ENCODE assay signal across 18 cellular contexts in the genomic region with DNA sequence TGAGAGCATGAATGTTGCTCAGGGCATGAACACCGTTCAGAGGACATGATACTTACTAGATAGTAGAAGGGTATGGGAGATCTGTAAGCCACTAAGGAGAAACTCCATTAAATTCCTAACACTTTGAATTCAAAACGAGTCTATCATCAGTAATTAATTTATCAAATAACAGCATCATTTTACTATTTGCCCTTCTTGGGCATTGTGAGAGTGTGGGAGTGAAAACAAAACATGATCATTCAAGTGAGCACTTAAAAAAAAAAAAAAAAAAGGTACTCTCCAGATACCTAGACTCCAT. TPM values are rescaled to one million over a fixed set of nuclear protein-coding genes. Genes with fewer than 3 reads are reported as not detected.
A peak's percentile ranks its signal among the peaks of the same experiment; 100 is the strongest.
DNase-seq lines count a peak whose midpoint lies in the region; ATAC-seq, FAIRE-seq and TF ChIP-seq lines count a peak whose summit lies in the region.
"Had no signal": no experiment of that assay in that cellular context is flagged by ENCODE, and none has a peak within 500 bp of the region (broad histone marks: within the 10 kb centered on the region; RNA-seq: fewer than 3 reads in every experiment).

No MANE protein-coding gene starts in this region.

- H3K27ac Mint-ChIP-seq in activated T-helper 1 cell treated with anti-CD3 and anti-CD28 coated beads, Interleukin-12 subunit alpha, Interleukin-12 subunit beta, Interleukin-2, Interleukin-4 antibody, amounts not matched to agents 30 ng/mL and 10 ng/mL and 1 ng/mL, durations not matched to agents 14 hours and 24 hours and 36 hours, result no peak overlapping the region
- H3K27ac Mint-ChIP-seq in activated CD4-positive, alpha-beta T cell treated with anti-CD3 and anti-CD28 coated beads, Interleukin-2, amount 10 ng/mL, durations not matched to agents 7 days and 5 days, result no peak overlapping the region
- H3K27ac Mint-ChIP-seq: memory B cell had no signal

- H3F3A ChIP-seq in MM.1S (ENCODE audit: insufficient read depth, low read length), result no peaks in the 10 kb centered on the region

- DNase-seq in A549 (ENCODE audit: low read depth in 1 of 2, low spot score in 1 of 2) (no peak), MM.1S (no peak), hepatocyte (ENCODE audit: low spot score) (no peak), esophagus muscularis mucosa (ENCODE audit: extremely low spot score) (no peak)
- no peak for DNase-seq in activated T-helper 1 cell treated with anti-CD3 and anti-CD28 coated beads, Interleukin-12 subunit alpha, Interleukin-12 subunit beta, Interleukin-2, Interleukin-4 antibody, amounts not matched to agents 30 ng/mL and 10 ng/mL and 1 ng/mL, durations not matched to agents 14 hours and 24 hours and 36 hours (ENCODE audit: low spot score)
- no peak for DNase-seq in activated CD4-positive, alpha-beta T cell treated with anti-CD3 and anti-CD28 coated beads, Interleukin-2, amount 10 ng/mL, durations not matched to agents 7 days and 5 days
- DNase-seq: activated CD4-positive, CD25-positive, alpha-beta regulatory T cell; activated gamma-delta T cell; cortex of kidney; NCI-H1105; right cardiac atrium had no signal

- peak in 1 of 2 experiments; percentile 27; a peak in 1 of 5 replicates for TF ChIP-seq RAD21 in A549 (conservative IDR thresholded peaks at IDR 0.05 in 1 of 2, IDR thresholded peaks at IDR 0.05 in 1 of 2)

- H2AFZ ChIP-seq in MM.1S (ENCODE audit: low read length) (peak overlapping the region; percentile 38), hepatocyte (no peak overlapping the region)

- no peaks in the 10 kb centered on the region for H3K4me1 ChIP-seq in A549
- no peaks in the 10 kb centered on the region for H3K4me1 ChIP-seq in MM.1S (ENCODE audit: low read length)
- no peaks in the 10 kb centered on the region for H3K4me1 ChIP-seq in hepatocyte (ENCODE audit: insufficient read depth)
- H3K4me1 ChIP-seq in esophagus muscularis mucosa, result no peaks in the 10 kb centered on the region
- H3K4me1 ChIP-seq: vagina had no signal

- CTCF ChIA-PET in A549 (lab: Yijun Ruan, JAX), result interaction anchor here (0.6 to 4.7 kb wide), 16 partner anchors 11 to 1264 kb away, joined by 3 to 29 read pairs (median 3); no protein-coding TSS in a partner anchor
- CTCF ChIA-PET in activated CD4-positive, alpha-beta T cell treated with anti-CD3 and anti-CD28 coated beads, Interleukin-2, amount 10 ng/mL, durations not matched to agents 7 days and 5 days (lab: Charles Lee), result no interaction called here

- intact Hi-C loops in activated T-helper 1 cell treated with anti-CD3 and anti-CD28 coated beads, Interleukin-12 subunit alpha, Interleukin-12 subunit beta, Interleukin-2, Interleukin-4 antibody, amounts not matched to agents 30 ng/mL and 10 ng/mL and 1 ng/mL, durations not matched to agents 14 hours and 24 hours and 36 hours (cut with micrococcal nuclease), result loop anchor here (5.0 kb wide), 1 partner anchor 121 kb away; no protein-coding TSS in a partner anchor
- intact Hi-C loops in esophagus muscularis mucosa (cut with DNase I), result loop anchor here (5.0 to 10.0 kb wide), 2 partner anchors 121 to 284 kb away; no protein-coding TSS in a partner anchor

- POLR2A ChIA-PET in A549 (lab: Yijun Ruan, JAX), result no interaction called here
- POLR2A ChIA-PET in activated CD4-positive, alpha-beta T cell treated with anti-CD3 and anti-CD28 coated beads, Interleukin-2, amount 10 ng/mL, durations not matched to agents 7 days and 5 days (lab: Charles Lee), result no interaction called here

- FAIRE-seq in A549 (lab: Jason Lieb, UNC), result no peak

- H3K36me3 Mint-ChIP-seq in activated T-helper 1 cell treated with anti-CD3 and anti-CD28 coated beads, Interleukin-12 subunit alpha, Interleukin-12 subunit beta, Interleukin-2, Interleukin-4 antibody, amounts not matched to agents 30 ng/mL and 10 ng/mL and 1 ng/mL, durations not matched to agents 14 hours and 24 hours and 36 hours (ENCODE audit: low read depth), result no peaks in the 10 kb centered on the region
- H3K36me3 Mint-ChIP-seq in activated CD4-positive, alpha-beta T cell treated with anti-CD3 and anti-CD28 coated beads, Interleukin-2, amount 10 ng/mL, durations not matched to agents 7 days and 5 days (ENCODE audit: low read depth), result no peaks in the 10 kb centered on the region
- H3K36me3 Mint-ChIP-seq: memory B cell had no signal

- TF ChIP-seq POLR2A in A549 (IDR thresholded peaks at IDR 0.05; ENCODE audit: low read length) (no peak), esophagus muscularis mucosa (IDR thresholded peaks at IDR 0.05; ENCODE audit: low read depth) (no peak)

- H3K4me2 ChIP-seq in A549, result 0 out of 3 replicates have a peak overlapping the region, but pooled peaks have one; percentile 29
- no peak overlapping the region for H3K4me2 ChIP-seq in MM.1S (ENCODE audit: low read depth, low read length)
- peak overlapping the region; percentile 44 for H3K4me2 ChIP-seq in hepatocyte

- no peak overlapping the region for H3K4me3 ChIP-seq in A549
- H3K4me3 ChIP-seq in MM.1S (ENCODE audit: low read length), result no peak overlapping the region
- H3K4me3 ChIP-seq in hepatocyte, result no peak overlapping the region
- no peak overlapping the region for H3K4me3 ChIP-seq in esophagus muscularis mucosa
- H3K4me3 ChIP-seq: GM12878, vagina had no signal

- H3K27me3 Mint-ChIP-seq in activated T-helper 1 cell treated with anti-CD3 and anti-CD28 coated beads, Interleukin-12 subunit alpha, Interleukin-12 subunit beta, Interleukin-2, Interleukin-4 antibody, amounts not matched to agents 30 ng/mL and 10 ng/mL and 1 ng/mL, durations not matched to agents 14 hours and 24 hours and 36 hours (ENCODE audit: insufficient read depth), result peaks cover 13% of the 10 kb centered on the region
- peaks cover 27% of the 10 kb centered on the region for H3K27me3 Mint-ChIP-seq in activated CD4-positive, alpha-beta T cell treated with anti-CD3 and anti-CD28 coated beads, Interleukin-2, amount 10 ng/mL, durations not matched to agents 7 days and 5 days

- H3K9me3 ChIP-seq in A549, result no peaks in the 10 kb centered on the region
- no peaks in the 10 kb centered on the region for H3K9me3 ChIP-seq in MM.1S (replicated peaks; ENCODE audit: insufficient read depth, low read length)
- H3K9me3 ChIP-seq in hepatocyte (ENCODE audit: low read depth), result no peaks in the 10 kb centered on the region
- no peaks in the 10 kb centered on the region for H3K9me3 ChIP-seq in esophagus muscularis mucosa
- H3K9me3 ChIP-seq: vagina had no signal

- 0% methylated on average over 2 of the region's 2 CpGs for WGBS in A549 (ENCODE audit: missing lambda C conversion rate)
- 48% methylated on average over 2 of the region's 2 CpGs for WGBS in hepatocyte (ENCODE audit: low lambda C conversion rate, missing lambda C conversion rate)
- 30% methylated on average over 2 of the region's 2 CpGs for WGBS in esophagus muscularis mucosa

- peak; percentile 15; the same call in 2 of the 3 replicates for TF ChIP-seq CTCF in A549 (IDR thresholded peaks at IDR 0.05)
- no peak for TF ChIP-seq CTCF in MM.1S (IDR thresholded peaks at IDR 0.05; ENCODE audit: low read length)
- no peak for TF ChIP-seq CTCF in hepatocyte (IDR thresholded peaks at IDR 0.05; ENCODE audit: poor library complexity)
- no peak for TF ChIP-seq CTCF in esophagus muscularis mucosa (IDR thresholded peaks at IDR 0.05)

- TF ChIP-seq EP300 in A549 (IDR thresholded peaks at IDR 0.05) (no peak), esophagus muscularis mucosa (IDR thresholded peaks at IDR 0.05) (no peak)

- H3K36me3 ChIP-seq in MM.1S (replicated peaks; ENCODE audit: insufficient read depth, low read length), result no peaks in the 10 kb centered on the region
- H3K36me3 ChIP-seq in hepatocyte (replicated peaks; ENCODE audit: insufficient read depth, low read depth), result no peaks in the 10 kb centered on the region
- H3K36me3 ChIP-seq in esophagus muscularis mucosa, result no peaks in the 10 kb centered on the region
- H3K36me3 ChIP-seq: vagina had no signal

- H3K4me3 Mint-ChIP-seq in activated T-helper 1 cell treated with anti-CD3 and anti-CD28 coated beads, Interleukin-12 subunit alpha, Interleukin-12 subunit beta, Interleukin-2, Interleukin-4 antibody, amounts not matched to agents 30 ng/mL and 10 ng/mL and 1 ng/mL, durations not matched to agents 14 hours and 24 hours and 36 hours, result no peak overlapping the region
- no peak overlapping the region for H3K4me3 Mint-ChIP-seq in activated CD4-positive, alpha-beta T cell treated with anti-CD3 and anti-CD28 coated beads, Interleukin-2, amount 10 ng/mL, durations not matched to agents 7 days and 5 days
- H3K4me3 Mint-ChIP-seq: memory B cell had no signal

- ATAC-seq in A549 (peak in 1 of 2 experiments; percentile 21; a peak in 4 of 6 replicates), GM18907 (IDR thresholded peaks at IDR 0.05; ENCODE audit: unreplicated experiment) (peak; percentile 7), GM19035 (IDR thresholded peaks at IDR 0.05; ENCODE audit: unreplicated experiment) (no peak)

- no peaks in the 10 kb centered on the region for H3K4me1 Mint-ChIP-seq in activated T-helper 1 cell treated with anti-CD3 and anti-CD28 coated beads, Interleukin-12 subunit alpha, Interleukin-12 subunit beta, Interleukin-2, Interleukin-4 antibody, amounts not matched to agents 30 ng/mL and 10 ng/mL and 1 ng/mL, durations not matched to agents 14 hours and 24 hours and 36 hours (ENCODE audit: low read depth)
- no peaks in the 10 kb centered on the region for H3K4me1 Mint-ChIP-seq in activated CD4-positive, alpha-beta T cell treated with anti-CD3 and anti-CD28 coated beads, Interleukin-2, amount 10 ng/mL, durations not matched to agents 7 days and 5 days

- H3K9ac ChIP-seq in MM.1S (ENCODE audit: low read length), result no peak overlapping the region

- H3K27me3 ChIP-seq in MM.1S (replicated peaks; ENCODE audit: insufficient read depth, low read length) (no peaks in the 10 kb centered on the region), hepatocyte (no peaks in the 10 kb centered on the region), esophagus muscularis mucosa (no peaks in the 10 kb centered on the region)
- H3K27me3 ChIP-seq: vagina had no signal

- no peaks in the 10 kb centered on the region for H3K9me3 Mint-ChIP-seq in activated T-helper 1 cell treated with anti-CD3 and anti-CD28 coated beads, Interleukin-12 subunit alpha, Interleukin-12 subunit beta, Interleukin-2, Interleukin-4 antibody, amounts not matched to agents 30 ng/mL and 10 ng/mL and 1 ng/mL, durations not matched to agents 14 hours and 24 hours and 36 hours
- no peaks in the 10 kb centered on the region for H3K9me3 Mint-ChIP-seq in activated CD4-positive, alpha-beta T cell treated with anti-CD3 and anti-CD28 coated beads, Interleukin-2, amount 10 ng/mL, durations not matched to agents 7 days and 5 days
- H3K9me3 Mint-ChIP-seq: memory B cell had no signal

- H3K79me2 ChIP-seq in MM.1S (ENCODE audit: low read length), result no peaks in the 10 kb centered on the region
- no peaks in the 10 kb centered on the region for H3K79me2 ChIP-seq in hepatocyte

- no peak overlapping the region for H3K27ac ChIP-seq in A549
- no peak overlapping the region for H3K27ac ChIP-seq in MM.1S (ENCODE audit: low read length)
- no peak overlapping the region for H3K27ac ChIP-seq in hepatocyte
- H3K27ac ChIP-seq in esophagus muscularis mucosa (replicated peaks in 1 of 4), result no peak overlapping the region
- H3K27ac ChIP-seq: HL-60, vagina had no signal

- H3K9me2 ChIP-seq in MM.1S (replicated peaks; ENCODE audit: insufficient read depth, low read length) (no peaks in the 10 kb centered on the region), hepatocyte (replicated peaks; ENCODE audit: insufficient read depth) (no peaks in the 10 kb centered on the region)

- H4K20me1 ChIP-seq in MM.1S (ENCODE audit: insufficient read depth, low read length) (no peaks in the 10 kb centered on the region), hepatocyte (ENCODE audit: insufficient read depth, poor library complexity, severe bottlenecking) (no peaks in the 10 kb centered on the region)

RNA-seq across cellular contexts. Expression of a gene that starts 20.5 kb away (rescaled TPM):
- polyA plus RNA-seq in A549 (2011; rRNA removed) (not detected in 2 replicates), A549 (2017; fragmentation: RNase III; extraction: RNeasy Plus Mini Kit Qiagen cat#74134 plus additional on column Dnase treatment) (not detected in 3 replicates), hepatocyte (0.04 TPM in 1 of 2 replicates, not detected in the other)
- polyA plus RNA-seq in A549 (2012; cell fraction: cytosol; rRNA removed), result not detected in 2 replicates
- polyA plus RNA-seq in A549 (2012; cell fraction: nucleus; rRNA removed), result not detected in 2 replicates
- polyA minus RNA-seq in A549 (2011; rRNA and poly(A)+ RNA removed), result not detected in 2 replicates
- total RNA-seq in hepatocyte (not detected in 2 replicates), esophagus muscularis mucosa (not detected)
- total RNA-seq in activated T-helper 1 cell treated with anti-CD3 and anti-CD28 coated beads, Interleukin-12 subunit alpha, Interleukin-12 subunit beta, Interleukin-2, Interleukin-4 antibody, amounts not matched to agents 30 ng/mL and 10 ng/mL and 1 ng/mL, durations not matched to agents 14 hours and 24 hours and 36 hours, result not detected in 2 replicates
- not detected for total RNA-seq in activated CD4-positive, alpha-beta T cell treated with anti-CD3 and anti-CD28 coated beads, Interleukin-2, amount 10 ng/mL, durations not matched to agents 7 days and 5 days
- total RNA-seq: GM12878; T-helper 2 cell treated with Interferon-gamma antibody and Interleukin-4, amounts not matched to agents 100 ng/mL and 5 ng/mL, for 36 hours; vagina had no signal
- polyA plus RNA-seq: GM12878 had no signal

RNA-seq across cellular contexts. Expression of a gene that starts 23.5 kb away (rescaled TPM):
- 27.3 and 58.8 TPM in 2 replicates for polyA plus RNA-seq in A549 (2011; rRNA removed)
- 5.2 and 6.5 TPM in 2 replicates for polyA plus RNA-seq in A549 (2012; cell fraction: cytosol; rRNA removed)
- polyA plus RNA-seq in A549 (2012; cell fraction: nucleus; rRNA removed), result 0.95 and 2.7 TPM in 2 replicates
- polyA plus RNA-seq in A549 (2017; fragmentation: RNase III; extraction: RNeasy Plus Mini Kit Qiagen cat#74134 plus additional on column Dnase treatment), result 64.8 to 71.5 TPM (median 66.7 TPM) in 3 replicates
- polyA minus RNA-seq in A549 (2011; rRNA and poly(A)+ RNA removed), result 5.9 and 7.5 TPM in 2 replicates
- 94.9 and 104 TPM in 2 replicates for total RNA-seq in hepatocyte
- polyA plus RNA-seq in hepatocyte, result 127 and 137 TPM in 2 replicates
- 49.4 and 51.5 TPM in 2 replicates for total RNA-seq in activated T-helper 1 cell treated with anti-CD3 and anti-CD28 coated beads, Interleukin-12 subunit alpha, Interleukin-12 subunit beta, Interleukin-2, Interleukin-4 antibody, amounts not matched to agents 30 ng/mL and 10 ng/mL and 1 ng/mL, durations not matched to agents 14 hours and 24 hours and 36 hours
- total RNA-seq in esophagus muscularis mucosa, result 100 to 1,000 TPM in 1 of 4 donors, 10 to 100 TPM in 3; 70.7 to 109 (median 79.7) TPM
- total RNA-seq in activated CD4-positive, alpha-beta T cell treated with anti-CD3 and anti-CD28 coated beads, Interleukin-2, amount 10 ng/mL, durations not matched to agents 7 days and 5 days, result 10 to 100 TPM; 45.4 to 49.7 TPM

RNA-seq across cellular contexts. Expression of a gene that starts 46.7 kb away (rescaled TPM):
- polyA plus RNA-seq in A549 (2011; rRNA removed) (0.05 and 0.08 TPM in 2 replicates), A549 (2017; fragmentation: RNase III; extraction: RNeasy Plus Mini Kit Qiagen cat#74134 plus additional on column Dnase treatment) (0.05 to 0.08 TPM (median 0.08 TPM) in 3 replicates), hepatocyte (0.79 and 0.97 TPM in 2 replicates)
- polyA plus RNA-seq in A549 (2012; cell fraction: cytosol; rRNA removed), result 0.01 TPM in 1 of 2 replicates, not detected in the other
- 0.01 TPM in 1 of 2 replicates, not detected in the other for polyA plus RNA-seq in A549 (2012; cell fraction: nucleus; rRNA removed)
- 0.12 and 0.19 TPM in 2 replicates for polyA minus RNA-seq in A549 (2011; rRNA and poly(A)+ RNA removed)
- total RNA-seq in hepatocyte (1.0 and 2.2 TPM in 2 replicates), esophagus muscularis mucosa (10 to 100 TPM in 1 of 4 donors, 1 to 10 TPM in 2, under 1 TPM in 1; 0.83 to 13.3 (median 6.7) TPM)
- 0.44 TPM in 1 of 2 replicates, not detected in the other for total RNA-seq in activated T-helper 1 cell treated with anti-CD3 and anti-CD28 coated beads, Interleukin-12 subunit alpha, Interleukin-12 subunit beta, Interleukin-2, Interleukin-4 antibody, amounts not matched to agents 30 ng/mL and 10 ng/mL and 1 ng/mL, durations not matched to agents 14 hours and 24 hours and 36 hours
- not detected for total RNA-seq in activated CD4-positive, alpha-beta T cell treated with anti-CD3 and anti-CD28 coated beads, Interleukin-2, amount 10 ng/mL, durations not matched to agents 7 days and 5 days
- total RNA-seq: T-helper 2 cell treated with Interferon-gamma antibody and Interleukin-4, amounts not matched to agents 100 ng/mL and 5 ng/mL, for 36 hours had no signal
